In genomic region chr1:36463404-36463772, GRCh38 we compare ENCODE assay signal across 8 cellular contexts. TPM values are rescaled to one million over a fixed set of nuclear protein-coding genes. Genes with fewer than 3 reads are reported as not detected.
DNase-seq lines count a peak whose midpoint lies in the region; ATAC-seq and TF ChIP-seq lines count a peak whose summit lies in the region.

No MANE protein-coding gene starts in this region.

- H2BK120ac ChIP-seq in mesendoderm (ENCODE audit: low read depth, low read length): no peak overlapping the region

- peak overlapping the region; percentile 16 for H3K18ac ChIP-seq in mesendoderm (ENCODE audit: low read length)

- peaks cover 3% of the 10 kb centered on the region for H3K79me2 ChIP-seq in mesendoderm (ENCODE audit: control insufficient read depth, insufficient read depth, low read length)

- no peak overlapping the region for H2AK5ac ChIP-seq in mesendoderm (ENCODE audit: low read length)

- peaks cover 8 to 31% (median 17%) of the 10 kb centered on the region in 9 donors for H3K4me1 ChIP-seq in heart right ventricle
- peaks cover 0 to 14% of the 10 kb centered on the region in 2 donors for H3K4me1 ChIP-seq in breast epithelium
- H3K4me1 ChIP-seq in mesendoderm (ENCODE audit: control insufficient read depth, low read depth, low read length): peaks cover 5% of the 10 kb centered on the region
- H3K4me1 ChIP-seq in vagina: peaks cover 26% of the 10 kb centered on the region

- H3K79me1 ChIP-seq in mesendoderm (ENCODE audit: low read length): peaks cover 11% of the 10 kb centered on the region

- peak overlapping the region; percentile 92 for H3K4me2 ChIP-seq in mesendoderm (ENCODE audit: low read length)

- no peak overlapping the region for H3K4ac ChIP-seq in mesendoderm (ENCODE audit: low read depth, low read length)

- no peak for TF ChIP-seq CTCF in heart right ventricle (IDR thresholded peaks at IDR 0.05)
- TF ChIP-seq CTCF in breast epithelium (IDR thresholded peaks at IDR 0.05): no peak
- TF ChIP-seq CTCF in vagina (IDR thresholded peaks at IDR 0.05): no peak

- peak overlapping the region; percentile 98 for H3K9ac ChIP-seq in mesendoderm (ENCODE audit: low read length)

- H3K9me3 ChIP-seq in heart right ventricle (no peaks in the 10 kb centered on the region), breast epithelium (no peaks in the 10 kb centered on the region), vagina (no peaks in the 10 kb centered on the region)

- H3K27me3 ChIP-seq in heart right ventricle (no peaks in the 10 kb centered on the region), breast epithelium (no peaks in the 10 kb centered on the region), mesendoderm (ENCODE audit: insufficient read depth, low read length, poor library complexity) (no peaks in the 10 kb centered on the region), vagina (no peaks in the 10 kb centered on the region)

- H3K56ac ChIP-seq in mesendoderm (ENCODE audit: low read length): peak overlapping the region; percentile 100

- intact Hi-C loops in heart right ventricle (cut with DNase I): no loop called here
- intact Hi-C loops in cardiac septum (cut with DNase I): no loop called here
- intact Hi-C loops in breast epithelium (cut with DNase I; ENCODE audit: low total_unique reads): no loop called here
- intact Hi-C loops in vagina (cut with DNase I): no loop called here

- no peak overlapping the region for H4K5ac ChIP-seq in mesendoderm (ENCODE audit: low read length)

- DNase-seq in heart right ventricle: no peak
- DNase-seq in cardiac septum (ENCODE audit: low spot score): no peak
- no peak for DNase-seq in breast epithelium (ENCODE audit: low spot score in 2 of 2)
- peak; percentile 50 for DNase-seq in mesendoderm
- DNase-seq in vagina (ENCODE audit: extremely low spot score in 2 of 2): no peak
- DNase-seq in HCEC 1CT: no peak

- H3K36me3 ChIP-seq in heart right ventricle: peaks cover 0 to 49% (median 24%) of the 10 kb centered on the region in 9 donors
- H3K36me3 ChIP-seq in breast epithelium: peaks cover 10% of the 10 kb centered on the region
- peaks cover 15% of the 10 kb centered on the region for H3K36me3 ChIP-seq in mesendoderm (ENCODE audit: control insufficient read depth, insufficient read depth, low read length)
- peaks cover 0 to 22% of the 10 kb centered on the region in 2 donors for H3K36me3 ChIP-seq in vagina

- H4K8ac ChIP-seq in mesendoderm (ENCODE audit: low read depth, low read length): no peak overlapping the region

- H3K23ac ChIP-seq in mesendoderm (ENCODE audit: low read length): no peak overlapping the region

- H3K4me3 ChIP-seq in heart right ventricle (peak overlapping the region; percentile 81 to 99 (median 96)), breast epithelium (peak overlapping the region; percentile 88 to 95 (median 92)), mesendoderm (ENCODE audit: low read length) (peak overlapping the region; percentile 100), vagina (peak overlapping the region; percentile 89 to 99)

- H2BK5ac ChIP-seq in mesendoderm (ENCODE audit: low read length): peak overlapping the region; percentile 78

- TF ChIP-seq POLR2A in breast epithelium (IDR thresholded peaks at IDR 0.05): no peak
- TF ChIP-seq POLR2A in vagina (IDR thresholded peaks at IDR 0.05): no peak

- H3K27ac ChIP-seq in heart right ventricle: peak overlapping the region in 7 of 10 donors; percentile 89 to 95 (median 89)
- peak overlapping the region; percentile 94 to 97 for H3K27ac ChIP-seq in breast epithelium
- peak overlapping the region; percentile 61 for H3K27ac ChIP-seq in mesendoderm (ENCODE audit: low read depth, low read length)
- peak overlapping the region; percentile 95 for H3K27ac ChIP-seq in vagina

- peak in 2 of 8 donors; percentile 1 to 3 for ATAC-seq in heart right ventricle
- no peak for ATAC-seq in GM18511 (IDR thresholded peaks at IDR 0.05; ENCODE audit: unreplicated experiment)
- ATAC-seq in HG03280 (IDR thresholded peaks at IDR 0.05; ENCODE audit: unreplicated experiment): no peak

- WGBS in heart right ventricle, 2 donors: 12 to 19% methylated on average over 5 of the region's 5 CpGs
- no CpG with 5 or more reads among the region's 5 CpGs for WGBS in mesendoderm (ENCODE audit: extremely low coverage, insufficient coverage, low lambda C conversion rate)

- no peak overlapping the region for H2BK15ac ChIP-seq in mesendoderm (replicated peaks; ENCODE audit: low read depth)

RNA-seq across cellular contexts. Expression of gene MRPS15, which starts 0.8 kb away (rescaled TPM):
- total RNA-seq in heart right ventricle (100 to 1,000 TPM in 6 of 10 donors, 10 to 100 TPM in 4; 86.1 to 118 (median 104) TPM), cardiac septum (71.7 TPM), breast epithelium (10 to 100 TPM; 72.9 to 99.1 (median 79.3) TPM), vagina (54.0 TPM)
- polyA plus RNA-seq in heart right ventricle: 100 to 1,000 TPM; 162 to 505 TPM
- polyA plus RNA-seq in mesendoderm (2013, experiment 1 of 2): 194 TPM
- 195 TPM for polyA plus RNA-seq in mesendoderm (2013, experiment 2 of 2)

RNA-seq across cellular contexts. Expression of gene OSCP1, which starts 13.1 kb away (rescaled TPM):
- 1 to 10 TPM; 5.3 to 9.6 (median 7.7) TPM for total RNA-seq in heart right ventricle
- 1 to 10 TPM; 2.1 to 9.2 TPM for polyA plus RNA-seq in heart right ventricle
- 3.4 TPM for total RNA-seq in cardiac septum
- 10 to 100 TPM; 12.5 to 19.3 (median 15.1) TPM for total RNA-seq in breast epithelium
- 1.8 TPM for polyA plus RNA-seq in mesendoderm (2013, experiment 1 of 2)
- 2.2 TPM for polyA plus RNA-seq in mesendoderm (2013, experiment 2 of 2)
- total RNA-seq in vagina: 5.2 TPM

RNA-seq across cellular contexts. Expression of gene CSF3R, which starts 19.3 kb away (rescaled TPM):
- total RNA-seq in heart right ventricle (10 to 100 TPM in 1 of 10 donors, 1 to 10 TPM in 9; 1.8 to 13.9 (median 4.5) TPM), cardiac septum (11.8 TPM), breast epithelium (10 to 100 TPM; 17.3 to 54.2 (median 28.8) TPM), vagina (8.8 TPM)
- 1 to 10 TPM; 2.0 to 4.2 TPM for polyA plus RNA-seq in heart right ventricle
- 0.11 TPM for polyA plus RNA-seq in mesendoderm (2013, experiment 1 of 2)
- polyA plus RNA-seq in mesendoderm (2013, experiment 2 of 2): 0.31 TPM
